In genomic region chr1:119766374-119766794, GRCh38 we compare ENCODE assay signal across 15 cellular contexts. TPM values are rescaled to one million over a fixed set of nuclear protein-coding genes. Genes with fewer than 3 reads are reported as not detected.
A peak's percentile ranks its signal among the peaks of the same experiment; 100 is the strongest.
DNase-seq lines count a peak whose midpoint lies in the region; ATAC-seq and TF ChIP-seq lines count a peak whose summit lies in the region.
"Had no signal": no experiment of that assay in that cellular context is flagged by ENCODE, and none has a peak within 500 bp of the region (broad histone marks: within the 10 kb centered on the region; RNA-seq: fewer than 3 reads in every experiment).

No MANE protein-coding gene starts in this region.

- no peak for TF ChIP-seq CTCF in LNCaP clone FGC (IDR thresholded peaks at IDR 0.05; ENCODE audit: control insufficient read depth, extremely low read depth, insufficient read depth)
- TF ChIP-seq CTCF in stomach (IDR thresholded peaks at IDR 0.05) = no peak

- peak; percentile 57 for ATAC-seq in Right ventricle myocardium superior (ENCODE audit: poor library complexity)
- no peak for ATAC-seq in HG02610 (IDR thresholded peaks at IDR 0.05; ENCODE audit: unreplicated experiment)
- ATAC-seq: CD8-positive, alpha-beta T cell had no signal

- peak overlapping the region; percentile 8; the same call in 1 of the 2 replicates for H3K4me3 ChIP-seq in LNCaP clone FGC (ENCODE audit: low read depth, low read length)
- peak overlapping the region in 3 of 4 donors; percentile 7 to 44 (median 32) for H3K4me3 ChIP-seq in stomach
- H3K4me3 ChIP-seq: upper lobe of left lung had no signal

- peaks cover 0 to 9% (median 0%) of the 10 kb centered on the region in 4 donors for H3K36me3 ChIP-seq in stomach
- H3K36me3 ChIP-seq: upper lobe of left lung had no signal

- no peaks in the 10 kb centered on the region for H3K27me3 ChIP-seq in stomach
- H3K27me3 ChIP-seq: upper lobe of left lung had no signal

- no peaks in the 10 kb centered on the region for H3K9me3 ChIP-seq in stomach

- TF ChIP-seq POLR2A in stomach (IDR thresholded peaks at IDR 0.05) = no peak

- TF ChIP-seq EP300 in stomach (IDR thresholded peaks at IDR 0.05) = no peak

- DNase-seq in LNCaP clone FGC (ENCODE audit: low read depth) (peak; percentile 94), Right ventricle myocardium superior (no peak), mucosa of gallbladder (ENCODE audit: low spot score) (peak; percentile 64), stomach (peak; percentile 61), GF-D8 (lab: John Stamatoyannopoulos, UW) (no peak)
- no peak for DNase-seq in activated CD4-positive, alpha-beta T cell treated with anti-CD3 and anti-CD28 coated beads for 48 hours
- DNase-seq: activated naive CD4-positive, alpha-beta T cell treated with anti-CD3 and anti-CD28 coated beads for 36 hours; CD8-positive, alpha-beta T cell; GOT3; NCI-H146; NCI-H510A treated with DMSO at 0.1 percent for 48 hours; stimulated activated CD4-positive, alpha-beta T cell treated with anti-CD3 and anti-CD28 coated beads, Interleukin-2, amount 100 ng/mL, for 24 hours; upper lobe of left lung had no signal

- peak overlapping the region; percentile 54 to 83 (median 77) for H3K27ac ChIP-seq in stomach
- H3K27ac ChIP-seq: upper lobe of left lung had no signal

- intact Hi-C loops in Right ventricle myocardium superior (cut with DNase I) = no loop called here
- intact Hi-C loops in stomach (cut with DNase I; ENCODE audit: low total_unique reads) = no loop called here

- WGBS in stomach, 5 donors = 15 to 31% (median 19%) methylated on average over 4 of the region's 4 CpGs

- H3K4me1 ChIP-seq in stomach = peaks cover 7 to 46% (median 30%) of the 10 kb centered on the region in 4 donors

RNA-seq across cellular contexts. Expression of gene HMGCS2, which starts 2.3 kb away (rescaled TPM):
- 210 TPM for total RNA-seq in Right ventricle myocardium superior
- 22.1 TPM for total RNA-seq in mucosa of gallbladder
- total RNA-seq in stomach = 100 to 1,000 TPM in 2 of 5 donors, 10 to 100 TPM in 3; 10.3 to 203 (median 74.1) TPM
- polyA plus RNA-seq in stomach = 10 to 100 TPM in 2 of 3 donors, 1 to 10 TPM in 1; 2.5 to 83.4 (median 26.2) TPM
- total RNA-seq: activated naive CD4-positive, alpha-beta T cell treated with anti-CD3 and anti-CD28 coated beads for 36 hours; CD8-positive, alpha-beta T cell; posterior vena cava had no signal

RNA-seq across cellular contexts. Expression of gene REG4, which starts 44.9 kb away (rescaled TPM):
- total RNA-seq in Right ventricle myocardium superior (not detected), mucosa of gallbladder (0.49 TPM), stomach (1 to 10 TPM in 1 of 5 donors, under 1 TPM in 1, not detected in 3; 0.58 to 9.2 TPM)
- 1 to 10 TPM in 1 of 3 donors, under 1 TPM in 1, not detected in 1; 0.18 to 6.3 TPM for polyA plus RNA-seq in stomach
- total RNA-seq: posterior vena cava, upper lobe of left lung had no signal

RNA-seq across cellular contexts. Expression of gene PHGDH, which starts 54.6 kb away (rescaled TPM):
- total RNA-seq in Right ventricle myocardium superior (10.5 TPM), mucosa of gallbladder (12.8 TPM), stomach (10 to 100 TPM in 4 of 5 donors, 1 to 10 TPM in 1; 2.3 to 33.0 (median 21.3) TPM)
- polyA plus RNA-seq in stomach = 10 to 100 TPM; 27.8 to 45.8 (median 29.5) TPM

Comparison
In these comparisons a context has a peak if more than half of its experiments do, and no peak if none do; other contexts are left out.
1. DNase-seq: peak in LNCaP clone FGC (single experiment), mucosa of gallbladder (single experiment) and stomach (single experiment); none in Right ventricle myocardium superior (single experiment), GF-D8 (single experiment) and activated CD4-positive, alpha-beta T cell treated with anti-CD3 and anti-CD28 coated beads for 48 hours (single experiment).